In genomic region chr20:1368448-1369199, GRCh38 we compare ENCODE assay signal across 12 cellular contexts. TPM values are rescaled to one million over a fixed set of nuclear protein-coding genes. Genes with fewer than 3 reads are reported as not detected.
DNase-seq lines count a peak whose midpoint lies in the region; ATAC-seq and TF ChIP-seq lines count a peak whose summit lies in the region.
"Had no signal": no experiment of that assay in that cellular context is flagged by ENCODE, and none has a peak within 500 bp of the region (broad histone marks: within the 10 kb centered on the region; RNA-seq: fewer than 3 reads in every experiment).

No MANE protein-coding gene starts in this region.

- TF ChIP-seq CTCF in CD14-positive monocyte (IDR thresholded peaks at IDR 0.05) = no peak
- TF ChIP-seq CTCF in cardiac fibroblast (IDR thresholded peaks at IDR 0.05; ENCODE audit: low read depth, low read length) = no peak
- no peak for TF ChIP-seq CTCF in GM20000 (IDR thresholded peaks at IDR 0.05; ENCODE audit: extremely low read depth, missing control alignments)

- peaks cover 27% of the 10 kb centered on the region for H3K4me1 ChIP-seq in muscle layer of colon (ENCODE audit: insufficient read depth, low read length)

- no peaks in the 10 kb centered on the region for H3K27me3 ChIP-seq in muscle layer of colon (ENCODE audit: control insufficient read depth in 1 of 2, insufficient read depth in 2 of 2, low read length in 2 of 2)

- H3K9me3 Mint-ChIP-seq in CD14-positive monocyte = no peaks in the 10 kb centered on the region
- H3K9me3 Mint-ChIP-seq: CD8-positive, alpha-beta memory T cell had no signal

- H3K27ac Mint-ChIP-seq in CD14-positive monocyte = peak overlapping the region in 6 of 7 donors; percentile 24 to 71 (median 44)

- H3K4me3 ChIP-seq in cardiac fibroblast (replicated peaks in 1 of 2; ENCODE audit: low read depth in 2 of 2, low read length in 2 of 2) = no peak overlapping the region
- H3K4me3 ChIP-seq in muscle layer of colon (ENCODE audit: low read depth in 1 of 2, low read length in 2 of 2) = no peak overlapping the region
- H3K4me3 ChIP-seq: thoracic aorta had no signal

- no peak overlapping the region for H3K4me3 Mint-ChIP-seq in CD14-positive monocyte
- H3K4me3 Mint-ChIP-seq: CD8-positive, alpha-beta memory T cell had no signal

- no peak overlapping the region for H3K9ac ChIP-seq in muscle layer of colon (ENCODE audit: low read length)
- H3K9ac ChIP-seq: parathyroid adenoma had no signal

- peak overlapping the region; percentile 14 for H3K27ac ChIP-seq in muscle layer of colon (ENCODE audit: low read depth, low read length)
- H3K27ac ChIP-seq: parathyroid adenoma, thoracic aorta had no signal

- intact Hi-C loops in CD14-positive monocyte (cut with micrococcal nuclease) = no loop called here

- ATAC-seq in activated CD4-positive, CD25-positive, alpha-beta regulatory T cell treated with anti-CD3 and anti-CD28 coated beads, Interleukin-2, amount 50 U/mL, for 24 hours = no peak

- no peaks in the 10 kb centered on the region for H3K9me3 ChIP-seq in muscle layer of colon (ENCODE audit: low read length)
- H3K9me3 ChIP-seq: thoracic aorta had no signal

- peaks cover 0 to 2% (median 0%) of the 10 kb centered on the region in 3 donors for H3K27me3 Mint-ChIP-seq in CD14-positive monocyte (ENCODE audit: low read depth in 3 of 3)
- H3K27me3 Mint-ChIP-seq: CD8-positive, alpha-beta memory T cell had no signal

- DNase-seq in CD14-positive monocyte (ENCODE audit: low spot score) (no peak), LoVo (ENCODE audit: low spot score) (peak; percentile 15), cardiac fibroblast (ENCODE audit: low read depth in 2 of 2) (peak; percentile 56 to 67), superior temporal gyrus (ENCODE audit: extremely low spot score) (no peak), SHP77 treated with DMSO at 0.1 percent for 48 hours (lab: John Stamatoyannopoulos, UW) (no peak), GM20000 (ENCODE audit: low spot score) (no peak)
- DNase-seq: CD8-positive, alpha-beta memory T cell; NCI-H524 treated with DMSO at 0.1 percent for 48 hours had no signal

- peaks cover 64 to 91% of the 10 kb centered on the region in 2 donors for H3K36me3 Mint-ChIP-seq in CD14-positive monocyte

- H3K36me3 ChIP-seq in muscle layer of colon (ENCODE audit: insufficient read depth, low read length) = peaks cover 35% of the 10 kb centered on the region

- H3K4me1 Mint-ChIP-seq in CD14-positive monocyte = peaks cover 32% of the 10 kb centered on the region

RNA-seq across cellular contexts. Expression of gene FKBP1A, which starts 24.2 kb away (rescaled TPM):
- 100 to 1,000 TPM; 155 to 194 TPM for polyA plus RNA-seq in CD14-positive monocyte

RNA-seq across cellular contexts. Expression of gene SDCBP2, which starts 39.7 kb away (rescaled TPM):
- polyA plus RNA-seq in CD14-positive monocyte = under 1 TPM; 0.69 to 0.71 TPM

Comparison
In these comparisons a context has a peak if more than half of its experiments do, and no peak if none do; other contexts are left out.
1. DNase-seq: peak in LoVo (single experiment) and cardiac fibroblast (2 of 2); none in CD14-positive monocyte (single experiment), superior temporal gyrus (single experiment), SHP77 treated with DMSO at 0.1 percent for 48 hours (single experiment) and GM20000 (single experiment).